In genomic region chr19:42270346-42271044, GRCh38 we compare ENCODE assay signal across 1 cellular context.
TF ChIP-seq lines count a peak whose summit lies in the region.

No MANE protein-coding gene starts in this region.

TF ChIP-seq in GM23338, 12 proteins besides CTCF, POLR2A, EP300 and RAD21 (continued from another document):
- TF ChIP-seq ZNF462 (CRISPR knock-in tag; IDR thresholded peaks at IDR 0.05) (no peak), JUNB (IDR thresholded peaks at IDR 0.05; ENCODE audit: unreplicated experiment) (no peak), ZNF331 (CRISPR knock-in tag; IDR thresholded peaks at IDR 0.05; ENCODE audit: low read depth) (no peak), CREB1 (CRISPR knock-in tag; IDR thresholded peaks at IDR 0.05; ENCODE audit: low read depth) (no peak), NANOG (IDR thresholded peaks at IDR 0.05; ENCODE audit: borderline replicate concordance) (no peak), EZH2 (IDR thresholded peaks at IDR 0.05; ENCODE audit: low read depth, unreplicated experiment) (no peak), POLR2AphosphoS5 (IDR thresholded peaks at IDR 0.05; ENCODE audit: low read depth) (no peak), ZNF114 (CRISPR knock-in tag; IDR thresholded peaks at IDR 0.05) (no peak), EZH2phosphoT487 (IDR thresholded peaks at IDR 0.05; ENCODE audit: unreplicated experiment) (no peak)
- TF ChIP-seq, protein P1, sequence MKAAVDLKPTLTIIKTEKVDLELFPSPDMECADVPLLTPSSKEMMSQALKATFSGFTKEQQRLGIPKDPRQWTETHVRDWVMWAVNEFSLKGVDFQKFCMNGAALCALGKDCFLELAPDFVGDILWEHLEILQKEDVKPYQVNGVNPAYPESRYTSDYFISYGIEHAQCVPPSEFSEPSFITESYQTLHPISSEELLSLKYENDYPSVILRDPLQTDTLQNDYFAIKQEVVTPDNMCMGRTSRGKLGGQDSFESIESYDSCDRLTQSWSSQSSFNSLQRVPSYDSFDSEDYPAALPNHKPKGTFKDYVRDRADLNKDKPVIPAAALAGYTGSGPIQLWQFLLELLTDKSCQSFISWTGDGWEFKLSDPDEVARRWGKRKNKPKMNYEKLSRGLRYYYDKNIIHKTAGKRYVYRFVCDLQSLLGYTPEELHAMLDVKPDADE (IDR thresholded peaks at IDR 0.05): no peak
- TF ChIP-seq, protein P2, sequence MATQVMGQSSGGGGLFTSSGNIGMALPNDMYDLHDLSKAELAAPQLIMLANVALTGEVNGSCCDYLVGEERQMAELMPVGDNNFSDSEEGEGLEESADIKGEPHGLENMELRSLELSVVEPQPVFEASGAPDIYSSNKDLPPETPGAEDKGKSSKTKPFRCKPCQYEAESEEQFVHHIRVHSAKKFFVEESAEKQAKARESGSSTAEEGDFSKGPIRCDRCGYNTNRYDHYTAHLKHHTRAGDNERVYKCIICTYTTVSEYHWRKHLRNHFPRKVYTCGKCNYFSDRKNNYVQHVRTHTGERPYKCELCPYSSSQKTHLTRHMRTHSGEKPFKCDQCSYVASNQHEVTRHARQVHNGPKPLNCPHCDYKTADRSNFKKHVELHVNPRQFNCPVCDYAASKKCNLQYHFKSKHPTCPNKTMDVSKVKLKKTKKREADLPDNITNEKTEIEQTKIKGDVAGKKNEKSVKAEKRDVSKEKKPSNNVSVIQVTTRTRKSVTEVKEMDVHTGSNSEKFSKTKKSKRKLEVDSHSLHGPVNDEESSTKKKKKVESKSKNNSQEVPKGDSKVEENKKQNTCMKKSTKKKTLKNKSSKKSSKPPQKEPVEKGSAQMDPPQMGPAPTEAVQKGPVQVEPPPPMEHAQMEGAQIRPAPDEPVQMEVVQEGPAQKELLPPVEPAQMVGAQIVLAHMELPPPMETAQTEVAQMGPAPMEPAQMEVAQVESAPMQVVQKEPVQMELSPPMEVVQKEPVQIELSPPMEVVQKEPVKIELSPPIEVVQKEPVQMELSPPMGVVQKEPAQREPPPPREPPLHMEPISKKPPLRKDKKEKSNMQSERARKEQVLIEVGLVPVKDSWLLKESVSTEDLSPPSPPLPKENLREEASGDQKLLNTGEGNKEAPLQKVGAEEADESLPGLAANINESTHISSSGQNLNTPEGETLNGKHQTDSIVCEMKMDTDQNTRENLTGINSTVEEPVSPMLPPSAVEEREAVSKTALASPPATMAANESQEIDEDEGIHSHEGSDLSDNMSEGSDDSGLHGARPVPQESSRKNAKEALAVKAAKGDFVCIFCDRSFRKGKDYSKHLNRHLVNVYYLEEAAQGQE (IDR thresholded peaks at IDR 0.05; ENCODE audit: unreplicated experiment): no peak
TF ChIP-seq in GM23338: peak in this region for 0.
